Comparison of ENCODE assay signal across 15 cellular contexts in the genomic region with DNA sequence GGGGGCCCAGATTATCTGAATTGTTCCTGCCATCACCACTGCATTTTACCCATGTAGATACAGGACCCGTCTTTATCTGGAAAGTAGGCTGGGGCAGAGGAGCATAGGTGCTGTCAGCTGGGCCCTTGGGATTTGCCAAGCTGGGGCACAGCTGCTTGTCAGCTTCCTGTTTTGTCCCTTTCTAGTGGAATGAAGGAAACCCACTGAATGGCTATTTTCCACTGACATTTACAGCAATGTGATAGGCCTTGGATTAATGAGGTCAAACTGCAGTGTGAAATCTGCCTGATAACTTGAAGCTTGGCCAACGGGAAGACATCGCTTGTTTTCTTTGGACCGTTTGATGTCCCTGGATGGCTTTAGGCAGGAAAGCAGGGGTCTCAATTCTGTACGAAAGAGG. TPM values are rescaled to one million over a fixed set of nuclear protein-coding genes. Genes with fewer than 3 reads are reported as not detected.
A peak's percentile ranks its signal among the peaks of the same experiment; 100 is the strongest.
DNase-seq lines count a peak whose midpoint lies in the region; TF ChIP-seq lines count a peak whose summit lies in the region.
"Had no signal": no experiment of that assay in that cellular context is flagged by ENCODE, and none has a peak within 500 bp of the region (broad histone marks: within the 10 kb centered on the region; RNA-seq: fewer than 3 reads in every experiment).

No MANE protein-coding gene starts in this region.

- H4K20me1 ChIP-seq in BLaER1 treated with 17β-estradiol and CSF1 and Interleukin-3, amounts not matched to agents 10 nM and 100 nM, result peaks cover 0 to 10% (median 0%) of the 10 kb centered on the region in 11 experiments; a peak in 5 of 22 replicates

- no TSS peak for BruUV-seq in Calu3 (replicated peaks; lab: Mats Ljungman, UMichigan)

- H3K27ac Mint-ChIP-seq in activated T-helper 1 cell treated with anti-CD3 and anti-CD28 coated beads, Interleukin-12 subunit alpha, Interleukin-12 subunit beta, Interleukin-2, Interleukin-4 antibody, amounts not matched to agents 30 ng/mL and 10 ng/mL and 1 ng/mL, durations not matched to agents 14 hours and 24 hours and 36 hours, result peak overlapping the region; percentile 71
- H3K27ac Mint-ChIP-seq in Calu3 (ENCODE audit: unreplicated experiment), result no peak overlapping the region
- H3K27ac Mint-ChIP-seq: stimulated activated naive CD8-positive, alpha-beta T cell treated with anti-CD3 and anti-CD28 coated beads, Interleukin-15, amount 100 ng/mL, for 72 hours had no signal

- H3K4me2 ChIP-seq in BLaER1 treated with 17β-estradiol and CSF1 and Interleukin-3, amounts not matched to agents 10 nM and 100 nM, result peak overlapping the region; percentile 65 to 100 (median 99)

- no peaks in the 10 kb centered on the region for H3K9me3 Mint-ChIP-seq in activated T-helper 1 cell treated with anti-CD3 and anti-CD28 coated beads, Interleukin-12 subunit alpha, Interleukin-12 subunit beta, Interleukin-2, Interleukin-4 antibody, amounts not matched to agents 30 ng/mL and 10 ng/mL and 1 ng/mL, durations not matched to agents 14 hours and 24 hours and 36 hours
- no peaks in the 10 kb centered on the region for H3K9me3 Mint-ChIP-seq in Calu3 (ENCODE audit: low read depth, unreplicated experiment)
- H3K9me3 Mint-ChIP-seq: stimulated activated naive CD8-positive, alpha-beta T cell treated with anti-CD3 and anti-CD28 coated beads, Interleukin-15, amount 100 ng/mL, for 72 hours had no signal

- peaks cover 0 to 10% (median 0%) of the 10 kb centered on the region in 11 experiments; a peak in 3 of 22 replicates for H3K36me3 ChIP-seq in BLaER1 treated with 17β-estradiol and CSF1 and Interleukin-3, amounts not matched to agents 10 nM and 100 nM
- H3K36me3 ChIP-seq in brain microvascular endothelial cell (replicated peaks) (no peaks in the 10 kb centered on the region), HAP-1 (replicated peaks) (no peaks in the 10 kb centered on the region)

- peaks cover 94% of the 10 kb centered on the region for H3K4me1 Mint-ChIP-seq in activated T-helper 1 cell treated with anti-CD3 and anti-CD28 coated beads, Interleukin-12 subunit alpha, Interleukin-12 subunit beta, Interleukin-2, Interleukin-4 antibody, amounts not matched to agents 30 ng/mL and 10 ng/mL and 1 ng/mL, durations not matched to agents 14 hours and 24 hours and 36 hours (ENCODE audit: low read depth)
- H3K4me1 Mint-ChIP-seq in Calu3 (ENCODE audit: low read depth, unreplicated experiment), result no peaks in the 10 kb centered on the region

- DNase-seq in GF-D8 (lab: John Stamatoyannopoulos, UW) (peak; percentile 11), left kidney (ENCODE audit: low read depth, low spot score) (peak; percentile 22), brain microvascular endothelial cell (no peak), SKM-1 treated with dmso at 0.1 percent for 144 hours (lab: John Stamatoyannopoulos, UW; ENCODE audit: unreplicated experiment) (no peak), HAP-1 (ENCODE audit: low spot score in 2 of 2) (no peak), Calu3 (no peak)
- no peak for DNase-seq in activated T-helper 1 cell treated with anti-CD3 and anti-CD28 coated beads, Interleukin-12 subunit alpha, Interleukin-12 subunit beta, Interleukin-2, Interleukin-4 antibody, amounts not matched to agents 30 ng/mL and 10 ng/mL and 1 ng/mL, durations not matched to agents 14 hours and 24 hours and 36 hours (ENCODE audit: low spot score)
- DNase-seq: foreskin melanocyte; NCI-H1092 treated with DMSO at 0.1 percent for 48 hours; NCI-H226; stimulated activated naive CD8-positive, alpha-beta T cell treated with anti-CD3 and anti-CD28 coated beads, Interleukin-15, amount 100 ng/mL, for 72 hours had no signal

- intact Hi-C loops in activated T-helper 1 cell treated with anti-CD3 and anti-CD28 coated beads, Interleukin-12 subunit alpha, Interleukin-12 subunit beta, Interleukin-2, Interleukin-4 antibody, amounts not matched to agents 30 ng/mL and 10 ng/mL and 1 ng/mL, durations not matched to agents 14 hours and 24 hours and 36 hours (cut with micrococcal nuclease), result no loop called here
- intact Hi-C loops in Calu3 (cut with micrococcal nuclease; ENCODE audit: unreplicated experiment), result no loop called here

- H3K4me1 ChIP-seq in BLaER1 treated with 17β-estradiol and CSF1 and Interleukin-3, amounts not matched to agents 10 nM and 100 nM, result peaks cover 45 to 64% (median 63%) of the 10 kb centered on the region in 10 experiments
- no peaks in the 10 kb centered on the region for H3K4me1 ChIP-seq in HAP-1

- in situ Hi-C loops in brain microvascular endothelial cell (cut with HindIII; ENCODE audit: low pct_ligation_motif_present, low sequenced_read_pairs), result no loop called here
- in situ Hi-C loops in HAP-1 (cut with MboI; ENCODE audit: low sequenced_read_pairs), result no loop called here

- TF ChIP-seq CTCF in brain microvascular endothelial cell (IDR thresholded peaks at IDR 0.05; ENCODE audit: low read depth, low read length, missing control alignments) (no peak), Calu3 (IDR thresholded peaks at IDR 0.05; ENCODE audit: unreplicated experiment) (no peak)

- peak overlapping the region in 7 of 11 experiments; percentile 23 to 58 (median 42); a peak in 9 of 22 replicates for H3K9ac ChIP-seq in BLaER1 treated with 17β-estradiol and CSF1 and Interleukin-3, amounts not matched to agents 10 nM and 100 nM

- H3K27me3 Mint-ChIP-seq in activated T-helper 1 cell treated with anti-CD3 and anti-CD28 coated beads, Interleukin-12 subunit alpha, Interleukin-12 subunit beta, Interleukin-2, Interleukin-4 antibody, amounts not matched to agents 30 ng/mL and 10 ng/mL and 1 ng/mL, durations not matched to agents 14 hours and 24 hours and 36 hours (ENCODE audit: insufficient read depth), result no peaks in the 10 kb centered on the region
- H3K27me3 Mint-ChIP-seq in Calu3 (ENCODE audit: unreplicated experiment), result peaks cover 87% of the 10 kb centered on the region
- H3K27me3 Mint-ChIP-seq: activated naive CD8-positive, alpha-beta T cell; stimulated activated naive CD8-positive, alpha-beta T cell treated with anti-CD3 and anti-CD28 coated beads, Interleukin-15, amount 100 ng/mL, for 72 hours had no signal

- H3K4me3 ChIP-seq in BLaER1 treated with 17β-estradiol and CSF1 and Interleukin-3, amounts not matched to agents 10 nM and 100 nM, result 0 out of 20 replicates have a peak overlapping the region, but pooled peaks of 1 of the 10 experiments have one; percentile 3
- H3K4me3 ChIP-seq in brain microvascular endothelial cell (ENCODE audit: low read depth, low read length), result no peak overlapping the region
- no peak overlapping the region for H3K4me3 ChIP-seq in HAP-1
- H3K4me3 ChIP-seq: skin epidermis had no signal

- peaks cover 0 to 19% (median 8%) of the 10 kb centered on the region in 11 experiments; a peak in 12 of 22 replicates for H3K9me3 ChIP-seq in BLaER1 treated with 17β-estradiol and CSF1 and Interleukin-3, amounts not matched to agents 10 nM and 100 nM (replicated peaks in 1 of 11)
- no peaks in the 10 kb centered on the region for H3K9me3 ChIP-seq in HAP-1

- H3K4me3 Mint-ChIP-seq in activated T-helper 1 cell treated with anti-CD3 and anti-CD28 coated beads, Interleukin-12 subunit alpha, Interleukin-12 subunit beta, Interleukin-2, Interleukin-4 antibody, amounts not matched to agents 30 ng/mL and 10 ng/mL and 1 ng/mL, durations not matched to agents 14 hours and 24 hours and 36 hours, result peak overlapping the region; percentile 34
- H3K4me3 Mint-ChIP-seq in Calu3 (ENCODE audit: low read depth, unreplicated experiment), result no peak overlapping the region
- H3K4me3 Mint-ChIP-seq: stimulated activated naive CD8-positive, alpha-beta T cell treated with anti-CD3 and anti-CD28 coated beads, Interleukin-15, amount 100 ng/mL, for 72 hours had no signal

- H3K27me3 ChIP-seq in BLaER1 treated with 17β-estradiol and CSF1 and Interleukin-3, amounts not matched to agents 10 nM and 100 nM, result peaks cover 0 to 3% (median 0%) of the 10 kb centered on the region in 11 experiments; a peak in 2 of 22 replicates
- H3K27me3 ChIP-seq in brain microvascular endothelial cell (replicated peaks) (peaks cover 22% of the 10 kb centered on the region), HAP-1 (ENCODE audit: low read depth) (no peaks in the 10 kb centered on the region)

- CTCF ChIA-PET in Calu3 (lab: Charles Lee), result no interaction called here

- peaks cover 71% of the 10 kb centered on the region for H3K36me3 Mint-ChIP-seq in activated T-helper 1 cell treated with anti-CD3 and anti-CD28 coated beads, Interleukin-12 subunit alpha, Interleukin-12 subunit beta, Interleukin-2, Interleukin-4 antibody, amounts not matched to agents 30 ng/mL and 10 ng/mL and 1 ng/mL, durations not matched to agents 14 hours and 24 hours and 36 hours (ENCODE audit: low read depth)
- no peaks in the 10 kb centered on the region for H3K36me3 Mint-ChIP-seq in Calu3 (ENCODE audit: insufficient read depth, unreplicated experiment)

- H3K27ac ChIP-seq in BLaER1 treated with 17β-estradiol and CSF1 and Interleukin-3, amounts not matched to agents 10 nM and 100 nM, result peak overlapping the region in 9 of 11 experiments; percentile 40 to 77 (median 65); a peak in 17 of 22 replicates
- no peak overlapping the region for H3K27ac ChIP-seq in brain microvascular endothelial cell

RNA-seq across cellular contexts. Expression of a gene that starts 6.7 kb away (rescaled TPM):
- total RNA-seq in activated T-helper 1 cell treated with anti-CD3 and anti-CD28 coated beads, Interleukin-12 subunit alpha, Interleukin-12 subunit beta, Interleukin-2, Interleukin-4 antibody, amounts not matched to agents 30 ng/mL and 10 ng/mL and 1 ng/mL, durations not matched to agents 14 hours and 24 hours and 36 hours, result 139 and 143 TPM in 2 replicates
- 0.10 TPM in 1 of 2 replicates, not detected in the other for total RNA-seq in Calu3 (2022)
- total RNA-seq: osteoblast had no signal

Comparison
In these comparisons a context has a peak if more than half of its experiments do, and no peak if none do; other contexts are left out.
1. DNase-seq: peak in GF-D8 (single experiment) and left kidney (single experiment); none in activated T-helper 1 cell treated with anti-CD3 and anti-CD28 coated beads, Interleukin-12 subunit alpha, Interleukin-12 subunit beta, Interleukin-2, Interleukin-4 antibody, amounts not matched to agents 30 ng/mL and 10 ng/mL and 1 ng/mL, durations not matched to agents 14 hours and 24 hours and 36 hours (single experiment), brain microvascular endothelial cell (single experiment), SKM-1 treated with dmso at 0.1 percent for 144 hours (single experiment), HAP-1 (0 of 2) and Calu3 (single experiment).
2. RNA of a gene that starts 6.7 kb away (total RNA-seq): 139 to 143 TPM in activated T-helper 1 cell treated with anti-CD3 and anti-CD28 coated beads, Interleukin-12 subunit alpha, Interleukin-12 subunit beta, Interleukin-2, Interleukin-4 antibody, amounts not matched to agents 30 ng/mL and 10 ng/mL and 1 ng/mL, durations not matched to agents 14 hours and 24 hours and 36 hours; 0.10 TPM in Calu3; every median in the first group is over 100 times any median in the second.